15 cellular contexts compared by ENCODE assay signal in genomic region chr2:64104944-64105343, GRCh38. TPM values are rescaled to one million over a fixed set of nuclear protein-coding genes. Genes with fewer than 3 reads are reported as not detected.
DNase-seq lines count a peak whose midpoint lies in the region; ATAC-seq and TF ChIP-seq lines count a peak whose summit lies in the region.
"Had no signal": no experiment of that assay in that cellular context is flagged by ENCODE, and none has a peak within 500 bp of the region (broad histone marks: within the 10 kb centered on the region; RNA-seq: fewer than 3 reads in every experiment).

No MANE protein-coding gene starts in this region.

- 0% methylated on average over 1 of the region's 1 CpG for WGBS in mammary epithelial cell (ENCODE audit: low coverage, missing lambda C conversion rate)

- no TSS peak for BruUV-seq in mammary epithelial cell (replicated peaks; lab: Mats Ljungman, UMichigan)

- no peaks in the 10 kb centered on the region for H4K20me1 ChIP-seq in mammary epithelial cell (ENCODE audit: insufficient read depth, low read length)
- H4K20me1 ChIP-seq in neural progenitor cell (ENCODE audit: low read depth): no peaks in the 10 kb centered on the region

- H3K4me2 ChIP-seq in mammary epithelial cell (ENCODE audit: insufficient read depth, low read depth, low read length) (peak overlapping the region; percentile 44), neural progenitor cell (no peak overlapping the region)
- H3K4me2 ChIP-seq: PC-9 had no signal

- peaks cover 6% of the 10 kb centered on the region for H3K36me3 ChIP-seq in mammary epithelial cell (ENCODE audit: insufficient read depth, low read length)
- H3K36me3 ChIP-seq in naive thymus-derived CD4-positive, alpha-beta T cell (ENCODE audit: control insufficient read depth in 2 of 3, insufficient read depth in 3 of 3, low read length in 3 of 3): peaks cover 0 to 3% (median 0%) of the 10 kb centered on the region in 3 experiments
- H3K36me3 ChIP-seq in neural progenitor cell: no peaks in the 10 kb centered on the region

- no peak overlapping the region for H3K4me3 Mint-ChIP-seq in naive thymus-derived CD4-positive, alpha-beta T cell
- no peak overlapping the region for H3K4me3 Mint-ChIP-seq in CD4-positive, alpha-beta T cell
- no peak overlapping the region for H3K4me3 Mint-ChIP-seq in neural progenitor cell
- H3K4me3 Mint-ChIP-seq: activated naive CD4-positive, alpha-beta T cell treated with anti-CD3 and anti-CD28 coated beads, Interleukin-2, amount 10 ng/mL, durations not matched to agents 7 days and 5 days; CD4-positive, alpha-beta memory T cell had no signal

- H3K79me2 ChIP-seq in mammary epithelial cell (ENCODE audit: insufficient read depth, low read length) (peaks cover 41% of the 10 kb centered on the region), neural progenitor cell (ENCODE audit: low read depth) (peaks cover 15% of the 10 kb centered on the region)

- H3K4me1 Mint-ChIP-seq in naive thymus-derived CD4-positive, alpha-beta T cell: peaks cover 32 to 92% (median 81%) of the 10 kb centered on the region in 7 donors
- H3K4me1 Mint-ChIP-seq in CD4-positive, alpha-beta T cell (ENCODE audit: low read depth): peaks cover 83% of the 10 kb centered on the region
- H3K4me1 Mint-ChIP-seq in neural progenitor cell: no peaks in the 10 kb centered on the region

- CTCF ChIA-PET in mammary epithelial cell (lab: Charles Lee; ENCODE audit: low non-redundant PET): interaction anchor here (0.6 kb wide), 1 partner anchor 208 kb away, joined by 3 read pairs; no protein-coding TSS in a partner anchor
- CTCF ChIA-PET in naive thymus-derived CD4-positive, alpha-beta T cell (lab: Charles Lee): interaction anchor here (0.9 to 1.4 kb wide), 3 partner anchors 26 to 38 kb away, joined by 3 read pairs; no protein-coding TSS in a partner anchor
- CTCF ChIA-PET in CD4-positive, alpha-beta T cell (lab: Charles Lee): interaction anchor here (1.0 to 1.5 kb wide), 2 partner anchors 17 to 226 kb away, joined by 3 to 4 read pairs; no protein-coding TSS in a partner anchor

- H3K4me3 ChIP-seq in mammary epithelial cell (replicated peaks in 1 of 3; ENCODE audit: insufficient read depth in 1 of 3, low read depth in 2 of 3, low read length in 3 of 3): no peak overlapping the region
- H3K4me3 ChIP-seq in naive thymus-derived CD4-positive, alpha-beta T cell (ENCODE audit: low read length): no peak overlapping the region
- H3K4me3 ChIP-seq in neural progenitor cell: no peak overlapping the region
- H3K4me3 ChIP-seq: PC-9, suprapubic skin had no signal

- POLR2A ChIA-PET in naive thymus-derived CD4-positive, alpha-beta T cell (lab: Charles Lee): interaction anchor here (0.6 to 1.6 kb wide), 3 partner anchors 55 to 441 kb away, joined by 4 to 11 read pairs (median 5); no protein-coding TSS in a partner anchor
- POLR2A ChIA-PET in CD4-positive, alpha-beta T cell (lab: Charles Lee): interaction anchor here (1.4 to 3.1 kb wide), 3 partner anchors 9 to 223 kb away, joined by 4 to 9 read pairs (median 7); no protein-coding TSS in a partner anchor

- no peaks in the 10 kb centered on the region for H3K9me3 Mint-ChIP-seq in naive thymus-derived CD4-positive, alpha-beta T cell
- no peaks in the 10 kb centered on the region for H3K9me3 Mint-ChIP-seq in CD4-positive, alpha-beta T cell
- no peaks in the 10 kb centered on the region for H3K9me3 Mint-ChIP-seq in neural progenitor cell
- H3K9me3 Mint-ChIP-seq: activated naive CD4-positive, alpha-beta T cell treated with anti-CD3 and anti-CD28 coated beads, Interleukin-2, amount 10 ng/mL, durations not matched to agents 7 days and 5 days; CD4-positive, alpha-beta memory T cell had no signal

- no peaks in the 10 kb centered on the region for H3K27me3 Mint-ChIP-seq in naive thymus-derived CD4-positive, alpha-beta T cell
- H3K27me3 Mint-ChIP-seq in CD4-positive, alpha-beta T cell: no peaks in the 10 kb centered on the region
- no peaks in the 10 kb centered on the region for H3K27me3 Mint-ChIP-seq in neural progenitor cell (ENCODE audit: insufficient read depth, low read depth)
- H3K27me3 Mint-ChIP-seq: activated naive CD4-positive, alpha-beta T cell treated with anti-CD3 and anti-CD28 coated beads, Interleukin-2, amount 10 ng/mL, durations not matched to agents 7 days and 5 days; CD4-positive, alpha-beta memory T cell had no signal

- dilution Hi-C loops in mammary epithelial cell (cut with HindIII; ENCODE audit: low sequenced_read_pairs): no loop called here

- intact Hi-C loops in mammary epithelial cell (cut with micrococcal nuclease): loop anchor here (5.0 kb wide), 1 partner anchor 43 kb away; no protein-coding TSS in a partner anchor
- intact Hi-C loops in naive thymus-derived CD4-positive, alpha-beta T cell (cut with micrococcal nuclease): loop anchor here (5.0 kb wide), 2 partner anchors 88 to 122 kb away; partner anchors contain the start of gene VPS54 (in 1 of the 2)
- intact Hi-C loops in CD4-positive, alpha-beta T cell (cut with DNase I, micrococcal nuclease): loop anchor here in 1 of 2 experiments (5.0 kb wide), 1 partner anchor 32 kb away; no protein-coding TSS in a partner anchor

- no peak for ATAC-seq in naive thymus-derived CD4-positive, alpha-beta T cell
- no peak for ATAC-seq in CD4-positive, alpha-beta T cell (ENCODE audit: poor library complexity)

- H3K27ac ChIP-seq in mammary epithelial cell (ENCODE audit: insufficient read depth, low read depth, low read length) (no peak overlapping the region), neural progenitor cell (no peak overlapping the region)
- no peak overlapping the region for H3K27ac ChIP-seq in naive thymus-derived CD4-positive, alpha-beta T cell (ENCODE audit: low read depth, low read length)
- no peak overlapping the region for H3K27ac ChIP-seq in CD4-positive, alpha-beta T cell (ENCODE audit: low read depth, low read length)
- H3K27ac ChIP-seq: PC-9, suprapubic skin had no signal

- H3K9me3 ChIP-seq in mammary epithelial cell (replicated peaks; ENCODE audit: insufficient read depth, low read length) (no peaks in the 10 kb centered on the region), neural progenitor cell (ENCODE audit: low read depth) (no peaks in the 10 kb centered on the region)
- no peaks in the 10 kb centered on the region for H3K9me3 ChIP-seq in naive thymus-derived CD4-positive, alpha-beta T cell (ENCODE audit: control insufficient read depth in 2 of 3, low read length in 3 of 3)
- H3K9me3 ChIP-seq in CD4-positive, alpha-beta T cell (ENCODE audit: control insufficient read depth, low read length): no peaks in the 10 kb centered on the region
- H3K9me3 ChIP-seq: suprapubic skin had no signal

- H3K9ac ChIP-seq in mammary epithelial cell (ENCODE audit: insufficient read depth, low read length): no peak overlapping the region
- no peak overlapping the region for H3K9ac ChIP-seq in neural progenitor cell

- H3K36me3 Mint-ChIP-seq in naive thymus-derived CD4-positive, alpha-beta T cell: peaks cover 11 to 41% (median 24%) of the 10 kb centered on the region in 5 donors
- peaks cover 69% of the 10 kb centered on the region for H3K36me3 Mint-ChIP-seq in CD4-positive, alpha-beta T cell (ENCODE audit: low read depth)
- H3K36me3 Mint-ChIP-seq in neural progenitor cell: peaks cover 15% of the 10 kb centered on the region

- TF ChIP-seq CTCF in mammary epithelial cell (conservative IDR thresholded peaks at IDR 0.05 in 1 of 2, IDR thresholded peaks at IDR 0.05 in 1 of 2; ENCODE audit: extremely low read depth in 1 of 2, insufficient read depth in 1 of 2, low read depth in 1 of 2, low read length in 2 of 2) (no peak), neural progenitor cell (IDR thresholded peaks at IDR 0.05) (no peak)
- no peak for TF ChIP-seq CTCF in CD4-positive, alpha-beta T cell (IDR thresholded peaks at IDR 0.05)

- DNase-seq in G401 (ENCODE audit: low spot score) (peak; percentile 40), NCI-H146 treated with DMSO at 0.1 percent for 48 hours (lab: John Stamatoyannopoulos, UW; ENCODE audit: unreplicated experiment) (peak; percentile 91), mammary epithelial cell (peak; percentile 55), NCI-H1048 (lab: John Stamatoyannopoulos, UW) (no peak), neural progenitor cell (ENCODE audit: low spot score) (no peak), AG08395 (ENCODE audit: low spot score) (no peak)
- DNase-seq in naive thymus-derived CD4-positive, alpha-beta T cell: no peak
- DNase-seq in CD4-positive, alpha-beta T cell: no peak
- DNase-seq: activated CD8-positive, alpha-beta memory T cell treated with anti-CD3 and anti-CD28 coated beads for 24 hours; activated naive CD4-positive, alpha-beta T cell treated with anti-CD3 and anti-CD28 coated beads, Interleukin-2, amount 10 ng/mL, durations not matched to agents 7 days and 5 days; CD4-positive, alpha-beta memory T cell; NCI-H1694; T-helper 9 cell had no signal

- no peaks in the 10 kb centered on the region for H3F3A ChIP-seq in neural progenitor cell (ENCODE audit: low read depth)

- in situ Hi-C loops in G401 (cut with HindIII; ENCODE audit: low sequenced_read_pairs): no loop called here
- in situ Hi-C loops in mammary epithelial cell (cut with MboI; ENCODE audit: low sequenced_read_pairs in 2 of 2): no loop called here

- H3K4me1 ChIP-seq in mammary epithelial cell (ENCODE audit: insufficient read depth, low read length): peaks cover 20% of the 10 kb centered on the region
- H3K4me1 ChIP-seq in naive thymus-derived CD4-positive, alpha-beta T cell (ENCODE audit: control insufficient read depth in 2 of 2, insufficient read depth in 2 of 2, low read length in 2 of 2): peaks cover 0 to 21% of the 10 kb centered on the region in 2 donors
- no peaks in the 10 kb centered on the region for H3K4me1 ChIP-seq in neural progenitor cell

- H2AFZ ChIP-seq in mammary epithelial cell (ENCODE audit: low read depth, low read length) (no peak overlapping the region), neural progenitor cell (replicated peaks) (no peak overlapping the region)
- H2AFZ ChIP-seq: PC-9 had no signal

- peak overlapping the region in 6 of 9 donors; percentile 1 to 88 (median 54) for H3K27ac Mint-ChIP-seq in naive thymus-derived CD4-positive, alpha-beta T cell
- H3K27ac Mint-ChIP-seq in CD4-positive, alpha-beta T cell: no peak overlapping the region
- no peak overlapping the region for H3K27ac Mint-ChIP-seq in neural progenitor cell
- H3K27ac Mint-ChIP-seq: activated naive CD4-positive, alpha-beta T cell treated with anti-CD3 and anti-CD28 coated beads, Interleukin-2, amount 10 ng/mL, durations not matched to agents 7 days and 5 days had no signal

- no peaks in the 10 kb centered on the region for H3K27me3 ChIP-seq in mammary epithelial cell (ENCODE audit: insufficient read depth, low read length)
- no peaks in the 10 kb centered on the region for H3K27me3 ChIP-seq in naive thymus-derived CD4-positive, alpha-beta T cell (ENCODE audit: control insufficient read depth in 2 of 2, insufficient read depth in 2 of 2, low read length in 2 of 2)
- H3K27me3 ChIP-seq in CD4-positive, alpha-beta T cell (ENCODE audit: control insufficient read depth, insufficient read depth, low read length): no peaks in the 10 kb centered on the region
- no peaks in the 10 kb centered on the region for H3K27me3 ChIP-seq in neural progenitor cell
- H3K27me3 ChIP-seq: suprapubic skin had no signal

RNA-seq across cellular contexts. Expression of gene PELI1, which starts 39.3 kb away (rescaled TPM):
- 0.80 and 4.2 TPM in 2 replicates for total RNA-seq in G401 (2014; rRNA removed; shearing (Covaris generic))
- 10 to 100 TPM; 18.9 to 26.7 TPM for total RNA-seq in mammary epithelial cell
- polyA plus RNA-seq in mammary epithelial cell: 8.3 TPM
- polyA minus RNA-seq in mammary epithelial cell: 13.1 TPM
- total RNA-seq in naive thymus-derived CD4-positive, alpha-beta T cell: 100 to 1,000 TPM in 2 of 5 experiments, 10 to 100 TPM in 3; 33.4 to 170 (median 57.2) TPM
- 10 to 100 TPM; 12.3 to 15.2 TPM for polyA plus RNA-seq in naive thymus-derived CD4-positive, alpha-beta T cell
- total RNA-seq in CD4-positive, alpha-beta T cell: 100 to 1,000 TPM; 257 to 274 TPM
- total RNA-seq in neural progenitor cell (ENCODE audit: low replicate concordance): 71.9 and 88.7 TPM in 2 replicates

Comparison
In these comparisons a context has a peak if more than half of its experiments do, and no peak if none do; other contexts are left out.
1. DNase-seq: peak in G401 (single experiment), NCI-H146 treated with DMSO at 0.1 percent for 48 hours (single experiment) and mammary epithelial cell (single experiment); none in naive thymus-derived CD4-positive, alpha-beta T cell (0 of 9), NCI-H1048 (single experiment), CD4-positive, alpha-beta T cell (0 of 10), neural progenitor cell (single experiment) and AG08395 (single experiment).
2. H3K27ac Mint-ChIP-seq: peak in naive thymus-derived CD4-positive, alpha-beta T cell (6 of 9); none in CD4-positive, alpha-beta T cell (single experiment) and neural progenitor cell (single experiment).